ENCODE assay signal across 26 cellular contexts in the genomic region with DNA sequence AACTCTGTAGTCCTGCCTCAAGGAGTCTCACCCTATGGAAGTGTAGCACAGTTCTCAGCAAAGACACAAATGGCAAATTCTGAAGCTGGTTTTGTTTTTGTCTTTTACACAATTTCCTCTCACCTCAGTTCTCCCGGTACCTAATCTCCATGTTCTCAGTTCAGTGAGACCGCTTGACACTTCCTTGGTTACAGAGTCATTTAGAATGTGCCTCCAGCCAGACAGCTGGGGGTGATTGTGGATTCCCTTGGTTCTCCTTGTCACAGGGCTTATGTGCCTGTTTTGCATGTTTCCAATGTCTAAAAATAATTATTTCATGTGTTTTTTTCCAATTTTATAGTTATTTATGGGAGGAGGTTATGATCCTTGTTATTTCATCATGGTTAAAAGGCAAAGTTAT.
"Had no signal": no experiment of that assay in that cellular context is flagged by ENCODE, and none has a peak within 500 bp of the region (broad histone marks: within the 10 kb centered on the region; RNA-seq: fewer than 3 reads in every experiment).

No MANE protein-coding gene starts in this region.

- H3K4me1 Mint-ChIP-seq: activated CD4-positive, alpha-beta T cell treated with anti-CD3 and anti-CD28 coated beads, Interleukin-2, amount 10 ng/mL, durations not matched to agents 24 days and 14 days; activated CD8-positive, alpha-beta memory T cell treated with anti-CD3 and anti-CD28 coated beads, Interleukin-2, amount 10 ng/mL, durations not matched to agents 7 days and 5 days; activated naive CD4-positive, alpha-beta T cell treated with anti-CD3 and anti-CD28 coated beads, Interleukin-2, amount 10 ng/mL, durations not matched to agents 7 days and 5 days; activated naive CD8-positive, alpha-beta T cell treated with anti-CD3 and anti-CD28 coated beads, Interleukin-2, amount 10 ng/mL, durations not matched to agents 7 days and 5 days; brain had no signal

- FAIRE-seq: frontal cortex had no signal

- DNase-seq: activated CD4-positive, alpha-beta memory T cell treated with anti-CD3 and anti-CD28 coated beads for 36 hours; activated CD4-positive, alpha-beta T cell treated with anti-CD3 and anti-CD28 coated beads, Interleukin-2, amount 10 ng/mL, durations not matched to agents 24 days and 14 days; activated CD8-positive, alpha-beta memory T cell treated with anti-CD3 and anti-CD28 coated beads, Interleukin-2, amount 10 ng/mL, durations not matched to agents 7 days and 5 days; activated CD8-positive, alpha-beta memory T cell treated with anti-CD3 and anti-CD28 coated beads, Interleukin-2, amount 50 U/mL, for 4 hours; activated CD8-positive, alpha-beta T cell treated with anti-CD3 and anti-CD28 coated beads, Interleukin-2, amount 10 ng/mL, durations not matched to agents 7 days and 5 days; activated gamma-delta T cell; activated naive CD4-positive, alpha-beta T cell; activated naive CD4-positive, alpha-beta T cell treated with anti-CD3 and anti-CD28 coated beads, Interleukin-2, amount 10 ng/mL, durations not matched to agents 7 days and 5 days; activated naive CD8-positive, alpha-beta T cell treated with anti-CD3 and anti-CD28 coated beads, Interleukin-2, amount 10 ng/mL, durations not matched to agents 7 days and 5 days; activated T-cell treated with anti-CD3 and anti-CD28 coated beads, Interleukin-2, amount 50 U/mL, for 1 hour; activated T-cell treated with anti-CD3 and anti-CD28 coated beads, Interleukin-2, amount 50 U/mL, for 48 hours; central memory CD4-positive, alpha-beta T cell; cerebellar nuclear complex; colonic mucosa; effector CD8-positive, alpha-beta T cell; foreskin fibroblast; T-helper 2 cell had no signal

- H3K27ac ChIP-seq: ascending aorta, breast epithelium, cardiac muscle cell, colonic mucosa had no signal

- ATAC-seq: activated CD4-positive, CD25-positive, alpha-beta regulatory T cell treated with anti-CD3 and anti-CD28 coated beads, Interleukin-2, amount 50 U/mL, for 24 hours; activated CD8-positive, alpha-beta memory T cell treated with anti-CD3 and anti-CD28 coated beads, Interleukin-2, amount 10 ng/mL, durations not matched to agents 7 days and 5 days; activated CD8-positive, alpha-beta T cell treated with anti-CD3 and anti-CD28 coated beads, Interleukin-2, amount 10 ng/mL, durations not matched to agents 7 days and 5 days; activated naive CD4-positive, alpha-beta T cell treated with anti-CD3 and anti-CD28 coated beads, Interleukin-2, amount 50 U/mL, for 72 hours; esophagus mucosa had no signal

- H3K36me3 ChIP-seq: ascending aorta, breast epithelium, cardiac muscle cell, colonic mucosa had no signal

- H3K27me3 ChIP-seq: ascending aorta, breast epithelium, cardiac muscle cell, colonic mucosa had no signal

- H3K27ac Mint-ChIP-seq: activated CD4-positive, alpha-beta memory T cell treated with anti-CD3 and anti-CD28 coated beads for 36 hours; activated CD4-positive, alpha-beta T cell treated with anti-CD3 and anti-CD28 coated beads, Interleukin-2, amount 10 ng/mL, durations not matched to agents 24 days and 14 days; activated CD8-positive, alpha-beta memory T cell treated with anti-CD3 and anti-CD28 coated beads, Interleukin-2, amount 10 ng/mL, durations not matched to agents 7 days and 5 days; activated CD8-positive, alpha-beta T cell treated with anti-CD3 and anti-CD28 coated beads, Interleukin-2, amount 10 ng/mL, durations not matched to agents 7 days and 5 days; activated naive CD4-positive, alpha-beta T cell treated with anti-CD3 and anti-CD28 coated beads, Interleukin-2, amount 10 ng/mL, durations not matched to agents 7 days and 5 days; activated naive CD4-positive, alpha-beta T cell treated with anti-CD3 and anti-CD28 coated beads, Interleukin-2, amount 50 U/mL, for 72 hours; activated naive CD8-positive, alpha-beta T cell treated with anti-CD3 and anti-CD28 coated beads, Interleukin-2, amount 10 ng/mL, durations not matched to agents 7 days and 5 days; activated T-helper 1 cell treated with anti-CD3 and anti-CD28 coated beads, Interleukin-12 subunit alpha, Interleukin-12 subunit beta, Interleukin-2, Interleukin-4 antibody, amounts not matched to agents 30 ng/mL and 10 ng/mL and 1 ng/mL, durations not matched to agents 14 hours and 24 hours and 36 hours; brain had no signal

- H3K36me3 Mint-ChIP-seq: activated CD4-positive, alpha-beta memory T cell treated with anti-CD3 and anti-CD28 coated beads for 36 hours; activated CD8-positive, alpha-beta memory T cell treated with anti-CD3 and anti-CD28 coated beads, Interleukin-2, amount 10 ng/mL, durations not matched to agents 7 days and 5 days; activated naive CD4-positive, alpha-beta T cell treated with anti-CD3 and anti-CD28 coated beads, Interleukin-2, amount 10 ng/mL, durations not matched to agents 7 days and 5 days; activated naive CD4-positive, alpha-beta T cell treated with anti-CD3 and anti-CD28 coated beads, Interleukin-2, amount 50 U/mL, for 72 hours; activated naive CD8-positive, alpha-beta T cell treated with anti-CD3 and anti-CD28 coated beads, Interleukin-2, amount 10 ng/mL, durations not matched to agents 7 days and 5 days; brain had no signal

- H3K9me3 ChIP-seq: ascending aorta, breast epithelium, colonic mucosa had no signal

- H3K27me3 Mint-ChIP-seq: activated CD4-positive, alpha-beta memory T cell treated with anti-CD3 and anti-CD28 coated beads for 36 hours; activated CD4-positive, alpha-beta T cell treated with anti-CD3 and anti-CD28 coated beads, Interleukin-2, amount 10 ng/mL, durations not matched to agents 24 days and 14 days; activated CD8-positive, alpha-beta memory T cell treated with anti-CD3 and anti-CD28 coated beads, Interleukin-2, amount 10 ng/mL, durations not matched to agents 7 days and 5 days; activated naive CD4-positive, alpha-beta T cell treated with anti-CD3 and anti-CD28 coated beads, Interleukin-2, amount 10 ng/mL, durations not matched to agents 7 days and 5 days; activated naive CD8-positive, alpha-beta T cell treated with anti-CD3 and anti-CD28 coated beads, Interleukin-2, amount 10 ng/mL, durations not matched to agents 7 days and 5 days; brain had no signal

- H3K4me1 ChIP-seq: ascending aorta, breast epithelium, colonic mucosa had no signal

- H3K4me3 Mint-ChIP-seq: activated CD4-positive, alpha-beta memory T cell treated with anti-CD3 and anti-CD28 coated beads for 36 hours; activated CD4-positive, alpha-beta T cell treated with anti-CD3 and anti-CD28 coated beads, Interleukin-2, amount 10 ng/mL, durations not matched to agents 24 days and 14 days; activated CD8-positive, alpha-beta memory T cell treated with anti-CD3 and anti-CD28 coated beads, Interleukin-2, amount 10 ng/mL, durations not matched to agents 7 days and 5 days; activated CD8-positive, alpha-beta T cell treated with anti-CD3 and anti-CD28 coated beads, Interleukin-2, amount 10 ng/mL, durations not matched to agents 7 days and 5 days; activated naive CD4-positive, alpha-beta T cell treated with anti-CD3 and anti-CD28 coated beads, Interleukin-2, amount 10 ng/mL, durations not matched to agents 7 days and 5 days; activated naive CD8-positive, alpha-beta T cell treated with anti-CD3 and anti-CD28 coated beads, Interleukin-2, amount 10 ng/mL, durations not matched to agents 7 days and 5 days; activated T-helper 1 cell treated with anti-CD3 and anti-CD28 coated beads, Interleukin-12 subunit alpha, Interleukin-12 subunit beta, Interleukin-2, Interleukin-4 antibody, amounts not matched to agents 30 ng/mL and 10 ng/mL and 1 ng/mL, durations not matched to agents 14 hours and 24 hours and 36 hours; brain had no signal

- H3K9me3 Mint-ChIP-seq: activated CD4-positive, alpha-beta memory T cell treated with anti-CD3 and anti-CD28 coated beads for 36 hours; activated CD4-positive, alpha-beta T cell treated with anti-CD3 and anti-CD28 coated beads, Interleukin-2, amount 10 ng/mL, durations not matched to agents 24 days and 14 days; activated naive CD4-positive, alpha-beta T cell treated with anti-CD3 and anti-CD28 coated beads, Interleukin-2, amount 10 ng/mL, durations not matched to agents 7 days and 5 days; activated naive CD4-positive, alpha-beta T cell treated with anti-CD3 and anti-CD28 coated beads, Interleukin-2, amount 50 U/mL, for 72 hours; activated naive CD8-positive, alpha-beta T cell treated with anti-CD3 and anti-CD28 coated beads, Interleukin-2, amount 10 ng/mL, durations not matched to agents 7 days and 5 days; activated T-helper 1 cell treated with anti-CD3 and anti-CD28 coated beads, Interleukin-12 subunit alpha, Interleukin-12 subunit beta, Interleukin-2, Interleukin-4 antibody, amounts not matched to agents 30 ng/mL and 10 ng/mL and 1 ng/mL, durations not matched to agents 14 hours and 24 hours and 36 hours; brain had no signal

- H3K4me3 ChIP-seq: ascending aorta, breast epithelium, cardiac muscle cell, colonic mucosa had no signal
